ENCODE assay signal across 1 cellular context in the genomic region with DNA sequence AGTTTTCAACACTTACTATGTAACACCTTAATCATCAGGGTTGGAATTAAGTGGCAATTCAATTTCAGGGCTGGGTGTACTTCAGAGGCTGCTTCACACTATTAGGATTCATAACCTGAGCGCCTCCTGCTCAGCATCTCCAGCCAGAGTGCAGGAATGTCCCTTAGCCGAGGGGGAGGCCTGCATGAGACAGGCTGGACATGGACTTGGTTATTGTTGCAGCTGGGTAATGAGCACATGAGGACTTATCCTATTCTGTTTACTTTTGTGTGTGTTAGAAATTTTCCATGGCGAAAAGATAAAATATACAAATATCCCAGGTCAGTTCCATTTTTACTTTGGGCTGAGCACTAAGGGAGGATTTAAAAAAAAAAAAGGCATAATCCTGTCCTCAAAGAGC.
A peak's percentile ranks its signal among the peaks of the same experiment; 100 is the strongest.
TF ChIP-seq lines count a peak whose summit lies in the region.

No MANE protein-coding gene starts in this region.

TF ChIP-seq in HepG2, 621 proteins besides CTCF, POLR2A, EP300 and RAD21:
- TF ChIP-seq HOXD1 (CRISPR knock-in tag; IDR thresholded peaks at IDR 0.05) (no peak), POLR2AphosphoS2 (IDR thresholded peaks at IDR 0.05; ENCODE audit: low read depth, low read length) (0 out of 2 replicates have a peak, but pooled peaks have one; percentile 39)
